ENCODE assay signal across 6 cellular contexts in the genomic region with DNA sequence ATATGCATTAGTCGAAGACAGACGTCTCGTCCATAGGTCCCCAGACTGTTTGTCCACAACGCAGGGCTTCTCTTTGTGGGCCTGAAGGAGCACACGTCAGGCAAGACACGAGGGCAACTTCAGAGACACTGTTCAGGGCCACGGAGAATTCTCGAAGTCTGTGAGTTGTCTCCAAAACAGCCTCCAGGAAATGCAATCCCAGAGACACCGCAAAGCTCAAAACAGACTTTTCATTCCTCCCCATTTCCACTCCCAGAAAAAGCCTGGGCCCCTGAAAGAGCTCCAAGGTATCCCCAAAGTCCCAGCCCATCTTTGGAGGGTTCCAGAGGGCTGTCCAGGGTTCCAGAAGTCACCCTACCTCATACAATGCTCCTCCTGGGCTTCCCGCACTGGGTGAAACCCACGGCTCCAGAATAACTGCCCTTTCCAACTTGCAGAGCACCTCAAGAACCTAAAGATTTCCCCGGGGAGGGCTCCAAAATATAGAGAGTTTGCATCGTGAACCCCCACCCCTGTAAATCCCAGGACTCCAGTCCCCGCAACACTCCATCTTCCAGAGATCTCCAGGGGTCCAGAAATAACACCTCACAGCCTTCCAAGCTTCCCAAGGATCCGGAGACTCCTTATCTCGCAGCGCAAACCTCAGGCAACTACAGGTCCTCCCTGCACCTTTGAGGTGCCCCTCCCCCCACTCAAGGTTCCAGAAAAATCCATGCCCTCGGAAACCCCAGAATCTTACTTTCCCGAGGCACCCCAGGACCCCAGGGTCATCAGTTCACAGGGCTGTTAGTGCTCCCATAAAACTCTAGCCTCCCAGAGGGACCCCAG. TPM values are rescaled to one million over a fixed set of nuclear protein-coding genes. Genes with fewer than 3 reads are reported as not detected.
DNase-seq lines count a peak whose midpoint lies in the region; ATAC-seq and TF ChIP-seq lines count a peak whose summit lies in the region.

No MANE protein-coding gene starts in this region.

- H3K27me3 ChIP-seq in heart right ventricle (no peaks in the 10 kb centered on the region), sigmoid colon (no peaks in the 10 kb centered on the region)

- no peak for TF ChIP-seq POLR2A in sigmoid colon (IDR thresholded peaks at IDR 0.05)

- peaks cover 15 to 63% (median 53%) of the 10 kb centered on the region in 9 donors for H3K4me1 ChIP-seq in heart right ventricle
- peaks cover 0 to 51% (median 44%) of the 10 kb centered on the region in 4 donors for H3K4me1 ChIP-seq in sigmoid colon

- intact Hi-C loops in heart right ventricle (cut with DNase I) (loop anchor here in 8 of 10 donors (1.0 to 10.0 kb wide), 10 partner anchors 64 to 330 kb away; partner anchors contain the start of genes PPP1R15A (in 5 of the 8), CA11 (in 2 of the 8), DBP (in 2 of the 8) and NUCB1 (in 1 of the 8)), left cardiac atrium (cut with DNase I) (loop anchor here (5.0 to 10.0 kb wide), 2 partner anchors 87 to 90 kb away; partner anchors contain the start of gene PPP1R15A (in 1 of the 2)), sigmoid colon (cut with DNase I) (loop anchor here (1.0 to 10.0 kb wide), 4 partner anchors 91 to 330 kb away; partner anchors contain the start of genes DBP and HSD17B14)

- H3K27ac ChIP-seq in heart right ventricle (peak overlapping the region; percentile 72 to 96 (median 89)), sigmoid colon (peak overlapping the region; percentile 91 to 98 (median 95))

- H3K9me3 Mint-ChIP-seq in endothelial cell (ENCODE audit: unreplicated experiment) = no peaks in the 10 kb centered on the region

- H3K36me3 ChIP-seq in heart right ventricle (peaks cover 0 to 38% (median 20%) of the 10 kb centered on the region in 9 donors), sigmoid colon (peaks cover 11 to 37% (median 16%) of the 10 kb centered on the region in 4 donors)

- H3K4me3 ChIP-seq in heart right ventricle (peak overlapping the region in 9 of 10 donors; percentile 68 to 100 (median 89)), sigmoid colon (peak overlapping the region; percentile 89 to 95 (median 90))

- WGBS in heart right ventricle, 2 donors = 25 to 29% methylated on average over 19 of the region's 19 CpGs
- 10 to 17% methylated on average over 19 of the region's 19 CpGs for WGBS in sigmoid colon, 2 donors

- H3K27me3 Mint-ChIP-seq in endothelial cell (ENCODE audit: unreplicated experiment) = peaks cover 27% of the 10 kb centered on the region

- no peak for TF ChIP-seq CTCF in heart right ventricle (IDR thresholded peaks at IDR 0.05)
- TF ChIP-seq CTCF in endothelial cell (IDR thresholded peaks at IDR 0.05; ENCODE audit: unreplicated experiment) = no peak
- TF ChIP-seq CTCF in sigmoid colon (IDR thresholded peaks at IDR 0.05) = no peak

- peak overlapping the region; percentile 96 for H3K27ac Mint-ChIP-seq in endothelial cell (ENCODE audit: unreplicated experiment)

- peaks cover 53% of the 10 kb centered on the region for H3K4me1 Mint-ChIP-seq in endothelial cell (ENCODE audit: unreplicated experiment)

- peaks cover 22% of the 10 kb centered on the region for H3K36me3 Mint-ChIP-seq in endothelial cell (ENCODE audit: low read depth, unreplicated experiment)

- TF ChIP-seq EP300 in sigmoid colon (IDR thresholded peaks at IDR 0.05) = no peak

- DNase-seq in heart right ventricle (no peak), left cardiac atrium (no peak), endothelial cell (ENCODE audit: low spot score) (no peak), sigmoid colon (no peak), NCI-H2227 (lab: John Stamatoyannopoulos, UW; ENCODE audit: unreplicated experiment) (no peak)

- peak in 1 of 8 donors; percentile 1 for ATAC-seq in heart right ventricle
- ATAC-seq in left cardiac atrium = no peak
- ATAC-seq in GM18858 (IDR thresholded peaks at IDR 0.05; ENCODE audit: unreplicated experiment) = no peak

- peak overlapping the region; percentile 87 for H3K4me3 Mint-ChIP-seq in endothelial cell (ENCODE audit: unreplicated experiment)

- H3K9me3 ChIP-seq in heart right ventricle (no peaks in the 10 kb centered on the region), sigmoid colon (no peaks in the 10 kb centered on the region)

RNA-seq across cellular contexts. Expression of gene FTL, which starts 0.7 kb away (rescaled TPM):
- 1,000 to 10,000 TPM in 2 of 10 donors, 100 to 1,000 TPM in 8; 450 to 3,518 (median 637) TPM for total RNA-seq in heart right ventricle
- 1,000 to 10,000 TPM; 1,046 to 1,578 TPM for polyA plus RNA-seq in heart right ventricle
- total RNA-seq in left cardiac atrium = 1,000 to 10,000 TPM; 1,813 to 2,086 TPM
- 1,109 TPM for total RNA-seq in endothelial cell (ENCODE audit: unreplicated experiment)
- total RNA-seq in sigmoid colon = 1,000 to 10,000 TPM; 2,871 to 3,975 (median 3,459) TPM
- 1,000 to 10,000 TPM; 2,999 to 9,923 (median 8,398) TPM for polyA plus RNA-seq in sigmoid colon

RNA-seq across cellular contexts. Expression of gene BAX, which starts 9.7 kb away (rescaled TPM):
- total RNA-seq in heart right ventricle = 10 to 100 TPM; 11.5 to 41.5 (median 19.5) TPM
- polyA plus RNA-seq in heart right ventricle = 10 to 100 TPM; 17.6 to 37.4 TPM
- total RNA-seq in left cardiac atrium = 10 to 100 TPM; 28.8 to 36.1 TPM
- 286 TPM for total RNA-seq in endothelial cell (ENCODE audit: unreplicated experiment)
- 10 to 100 TPM; 17.9 to 61.5 (median 30.9) TPM for total RNA-seq in sigmoid colon
- polyA plus RNA-seq in sigmoid colon = 100 to 1,000 TPM; 130 to 216 (median 198) TPM

RNA-seq across cellular contexts. Expression of gene GYS1, which starts 28.7 kb away (rescaled TPM):
- total RNA-seq in heart right ventricle = 100 to 1,000 TPM; 139 to 245 (median 201) TPM
- polyA plus RNA-seq in heart right ventricle = 100 to 1,000 TPM; 114 to 128 TPM
- 10 to 100 TPM; 66.4 to 95.7 TPM for total RNA-seq in left cardiac atrium
- 45.7 TPM for total RNA-seq in endothelial cell (ENCODE audit: unreplicated experiment)
- 10 to 100 TPM; 11.7 to 19.4 (median 17.8) TPM for total RNA-seq in sigmoid colon
- 10 to 100 TPM; 14.4 to 32.7 (median 14.8) TPM for polyA plus RNA-seq in sigmoid colon

RNA-seq across cellular contexts. Expression of gene RUVBL2, which starts 29.3 kb away (rescaled TPM):
- total RNA-seq in heart right ventricle (10 to 100 TPM; 40.1 to 60.4 (median 49.3) TPM), left cardiac atrium (10 to 100 TPM; 39.3 to 50.0 TPM), endothelial cell (ENCODE audit: unreplicated experiment) (80.6 TPM), sigmoid colon (10 to 100 TPM; 49.3 to 82.3 (median 64.0) TPM)
- polyA plus RNA-seq in heart right ventricle (100 to 1,000 TPM in 1 of 2 donors, 10 to 100 TPM in 1; 60.1 to 108 TPM), sigmoid colon (10 to 100 TPM; 36.6 to 98.8 (median 55.9) TPM)

RNA-seq across cellular contexts. Expression of gene DHDH, which starts 30.9 kb away (rescaled TPM):
- total RNA-seq in heart right ventricle (under 1 TPM in 1 of 10 donors, not detected in 9; 0.51 TPM), left cardiac atrium (not detected), endothelial cell (ENCODE audit: unreplicated experiment) (1.0 TPM), sigmoid colon (not detected)
- polyA plus RNA-seq in heart right ventricle (under 1 TPM in 1 of 2 donors, not detected in 1; 0.17 TPM), sigmoid colon (under 1 TPM in 1 of 3 donors, not detected in 2; 0.16 TPM)
